In the genomic region with DNA sequence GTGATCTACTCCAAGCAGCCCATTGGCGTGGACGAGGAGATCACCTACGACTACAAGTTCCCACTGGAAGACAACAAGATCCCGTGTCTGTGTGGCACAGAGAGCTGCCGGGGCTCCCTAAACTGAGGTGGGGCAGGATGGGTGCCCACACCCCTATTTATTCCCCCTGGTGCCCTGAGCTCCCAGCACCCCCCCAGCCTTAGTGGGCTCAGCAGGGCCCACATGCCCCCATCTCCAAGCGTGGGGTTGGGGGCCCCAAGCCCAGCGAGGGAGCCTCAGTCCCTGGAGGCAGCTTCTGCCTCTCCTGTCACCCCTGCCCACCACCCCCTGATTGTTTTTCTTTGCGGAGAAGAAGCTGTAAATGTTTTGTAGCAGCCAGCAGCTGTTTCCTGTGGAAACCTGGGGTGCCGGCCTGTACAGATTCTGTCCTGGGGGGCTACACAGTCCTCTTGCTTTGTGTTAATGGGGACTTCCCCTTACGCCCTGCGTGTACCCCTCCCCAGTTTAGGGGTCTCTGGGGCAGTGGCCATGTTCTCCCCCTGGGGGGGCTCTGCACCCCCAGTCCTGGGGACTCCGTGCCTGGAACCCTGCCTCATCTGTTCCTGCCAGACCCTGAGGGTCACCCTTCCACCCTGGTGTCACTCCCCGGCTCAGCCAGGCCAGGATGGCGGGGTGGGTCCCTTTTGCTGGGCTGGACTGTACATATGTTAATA, we compare ENCODE assay signal across 1 cellular context.
TF ChIP-seq lines count a peak whose summit lies in the region.

No MANE protein-coding gene starts in this region.

TF ChIP-seq in GM12878, 131 proteins besides CTCF, POLR2A, EP300 and RAD21:
- TF ChIP-seq, protein P1, sequence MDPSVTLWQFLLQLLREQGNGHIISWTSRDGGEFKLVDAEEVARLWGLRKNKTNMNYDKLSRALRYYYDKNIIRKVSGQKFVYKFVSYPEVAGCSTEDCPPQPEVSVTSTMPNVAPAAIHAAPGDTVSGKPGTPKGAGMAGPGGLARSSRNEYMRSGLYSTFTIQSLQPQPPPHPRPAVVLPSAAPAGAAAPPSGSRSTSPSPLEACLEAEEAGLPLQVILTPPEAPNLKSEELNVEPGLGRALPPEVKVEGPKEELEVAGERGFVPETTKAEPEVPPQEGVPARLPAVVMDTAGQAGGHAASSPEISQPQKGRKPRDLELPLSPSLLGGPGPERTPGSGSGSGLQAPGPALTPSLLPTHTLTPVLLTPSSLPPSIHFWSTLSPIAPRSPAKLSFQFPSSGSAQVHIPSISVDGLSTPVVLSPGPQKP (IDR thresholded peaks at IDR 0.05; ENCODE audit: low read depth, low read length): no peak
- TF ChIP-seq, protein P2, sequence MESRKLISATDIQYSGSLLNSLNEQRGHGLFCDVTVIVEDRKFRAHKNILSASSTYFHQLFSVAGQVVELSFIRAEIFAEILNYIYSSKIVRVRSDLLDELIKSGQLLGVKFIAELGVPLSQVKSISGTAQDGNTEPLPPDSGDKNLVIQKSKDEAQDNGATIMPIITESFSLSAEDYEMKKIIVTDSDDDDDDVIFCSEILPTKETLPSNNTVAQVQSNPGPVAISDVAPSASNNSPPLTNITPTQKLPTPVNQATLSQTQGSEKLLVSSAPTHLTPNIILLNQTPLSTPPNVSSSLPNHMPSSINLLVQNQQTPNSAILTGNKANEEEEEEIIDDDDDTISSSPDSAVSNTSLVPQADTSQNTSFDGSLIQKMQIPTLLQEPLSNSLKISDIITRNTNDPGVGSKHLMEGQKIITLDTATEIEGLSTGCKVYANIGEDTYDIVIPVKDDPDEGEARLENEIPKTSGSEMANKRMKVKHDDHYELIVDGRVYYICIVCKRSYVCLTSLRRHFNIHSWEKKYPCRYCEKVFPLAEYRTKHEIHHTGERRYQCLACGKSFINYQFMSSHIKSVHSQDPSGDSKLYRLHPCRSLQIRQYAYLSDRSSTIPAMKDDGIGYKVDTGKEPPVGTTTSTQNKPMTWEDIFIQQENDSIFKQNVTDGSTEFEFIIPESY (IDR thresholded peaks at IDR 0.05): no peak
- TF ChIP-seq NFIC (IDR thresholded peaks at IDR 0.05; ENCODE audit: low read depth, low read length) (no peak), RAD51 (IDR thresholded peaks at IDR 0.05) (no peak)
